Comparison of ENCODE assay signal across 1 cellular context in genomic region chr9:87725900-87726709, GRCh38.
TF ChIP-seq lines count a peak whose summit lies in the region.

CTSL (plus strand) TSS chr9:87726119; CDS start chr9:87727604, 1,485 bp downstream.

TF ChIP-seq in HEK293, 187 proteins besides CTCF, POLR2A, EP300 and RAD21 (continued from another document and continues in another):
- TF ChIP-seq, protein P1, sequence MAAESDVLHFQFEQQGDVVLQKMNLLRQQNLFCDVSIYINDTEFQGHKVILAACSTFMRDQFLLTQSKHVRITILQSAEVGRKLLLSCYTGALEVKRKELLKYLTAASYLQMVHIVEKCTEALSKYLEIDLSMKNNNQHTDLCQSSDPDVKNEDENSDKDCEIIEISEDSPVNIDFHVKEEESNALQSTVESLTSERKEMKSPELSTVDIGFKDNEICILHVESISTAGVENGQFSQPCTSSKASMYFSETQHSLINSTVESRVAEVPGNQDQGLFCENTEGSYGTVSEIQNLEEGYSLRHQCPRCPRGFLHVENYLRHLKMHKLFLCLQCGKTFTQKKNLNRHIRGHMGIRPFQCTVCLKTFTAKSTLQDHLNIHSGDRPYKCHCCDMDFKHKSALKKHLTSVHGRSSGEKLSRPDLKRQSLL (tag by site-specific recombination; IDR thresholded peaks at IDR 0.05), result no peak
- TF ChIP-seq ZNF600 (tag by site-specific recombination; IDR thresholded peaks at IDR 0.05), result peak; percentile 94
- no peak for TF ChIP-seq ZNF426 (tag by site-specific recombination; IDR thresholded peaks at IDR 0.05)
- TF ChIP-seq ZSCAN4 (tag by site-specific recombination; IDR thresholded peaks at IDR 0.05), result no peak
- TF ChIP-seq, protein P2, sequence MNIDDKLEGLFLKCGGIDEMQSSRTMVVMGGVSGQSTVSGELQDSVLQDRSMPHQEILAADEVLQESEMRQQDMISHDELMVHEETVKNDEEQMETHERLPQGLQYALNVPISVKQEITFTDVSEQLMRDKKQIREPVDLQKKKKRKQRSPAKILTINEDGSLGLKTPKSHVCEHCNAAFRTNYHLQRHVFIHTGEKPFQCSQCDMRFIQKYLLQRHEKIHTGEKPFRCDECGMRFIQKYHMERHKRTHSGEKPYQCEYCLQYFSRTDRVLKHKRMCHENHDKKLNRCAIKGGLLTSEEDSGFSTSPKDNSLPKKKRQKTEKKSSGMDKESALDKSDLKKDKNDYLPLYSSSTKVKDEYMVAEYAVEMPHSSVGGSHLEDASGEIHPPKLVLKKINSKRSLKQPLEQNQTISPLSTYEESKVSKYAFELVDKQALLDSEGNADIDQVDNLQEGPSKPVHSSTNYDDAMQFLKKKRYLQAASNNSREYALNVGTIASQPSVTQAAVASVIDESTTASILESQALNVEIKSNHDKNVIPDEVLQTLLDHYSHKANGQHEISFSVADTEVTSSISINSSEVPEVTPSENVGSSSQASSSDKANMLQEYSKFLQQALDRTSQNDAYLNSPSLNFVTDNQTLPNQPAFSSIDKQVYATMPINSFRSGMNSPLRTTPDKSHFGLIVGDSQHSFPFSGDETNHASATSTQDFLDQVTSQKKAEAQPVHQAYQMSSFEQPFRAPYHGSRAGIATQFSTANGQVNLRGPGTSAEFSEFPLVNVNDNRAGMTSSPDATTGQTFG (tag by site-specific recombination; IDR thresholded peaks at IDR 0.05; ENCODE audit: borderline replicate concordance), result no peak
- TF ChIP-seq ZNF169 (tag by site-specific recombination; IDR thresholded peaks at IDR 0.05), result no peak
- no peak for TF ChIP-seq ZBTB1 (tag by site-specific recombination; IDR thresholded peaks at IDR 0.05)
- TF ChIP-seq ZXDB (tag by site-specific recombination; IDR thresholded peaks at IDR 0.05), result peak; percentile 61; the same call in 1 of the 2 replicates
- TF ChIP-seq ZNF114 (tag by site-specific recombination; IDR thresholded peaks at IDR 0.05), result no peak
- peak; percentile 92 for TF ChIP-seq ZNF501 (tag by site-specific recombination; IDR thresholded peaks at IDR 0.05)
- no peak for TF ChIP-seq ZNF248 (tag by site-specific recombination; IDR thresholded peaks at IDR 0.05)
- TF ChIP-seq ZNF529 (tag by site-specific recombination; IDR thresholded peaks at IDR 0.05; ENCODE audit: insufficient replicate concordance), result no peak
- no peak for TF ChIP-seq ZNF670 (tag by site-specific recombination; IDR thresholded peaks at IDR 0.05; ENCODE audit: low read depth)
- TF ChIP-seq ZNF626 (tag by site-specific recombination; IDR thresholded peaks at IDR 0.05), result no peak
- TF ChIP-seq ZNF629 (tag by site-specific recombination; IDR thresholded peaks at IDR 0.05), result peak; percentile 54; the same call in 1 of the 2 replicates
- TF ChIP-seq ZNF658 (tag by site-specific recombination; IDR thresholded peaks at IDR 0.05), result no peak
- TF ChIP-seq ZNF48 (tag by site-specific recombination; IDR thresholded peaks at IDR 0.05), result no peak
- TF ChIP-seq ZNF785 (tag by site-specific recombination; IDR thresholded peaks at IDR 0.05), result no peak
- no peak for TF ChIP-seq ZNF585B (tag by site-specific recombination; IDR thresholded peaks at IDR 0.05)
- TF ChIP-seq ZNF473 (tag by site-specific recombination; IDR thresholded peaks at IDR 0.05), result no peak
- TF ChIP-seq OVOL3 (tag by site-specific recombination; IDR thresholded peaks at IDR 0.05), result no peak
- TF ChIP-seq ZNF311 (tag by site-specific recombination; IDR thresholded peaks at IDR 0.05; ENCODE audit: borderline replicate concordance), result no peak
- TF ChIP-seq ZNF157 (tag by site-specific recombination; IDR thresholded peaks at IDR 0.05), result no peak
- TF ChIP-seq ZNF10 (tag by site-specific recombination; IDR thresholded peaks at IDR 0.05), result 0 out of 2 replicates have a peak, but pooled peaks have one; percentile 24
- TF ChIP-seq IKZF3 (tag by site-specific recombination; IDR thresholded peaks at IDR 0.05), result no peak
- no peak for TF ChIP-seq KLF7 (tag by site-specific recombination; IDR thresholded peaks at IDR 0.05; ENCODE audit: borderline replicate concordance)
- no peak for TF ChIP-seq ZNF792 (tag by site-specific recombination; IDR thresholded peaks at IDR 0.05)
- 0 out of 2 replicates have a peak, but pooled peaks have one; percentile 12 for TF ChIP-seq GLIS2 (tag by site-specific recombination; IDR thresholded peaks at IDR 0.05)
- peak; percentile 80; the same call in 1 of the 2 replicates for TF ChIP-seq ZNF610 (tag by site-specific recombination; IDR thresholded peaks at IDR 0.05; ENCODE audit: borderline replicate concordance)
- TF ChIP-seq YY2 (tag by site-specific recombination; IDR thresholded peaks at IDR 0.05), result no peak
- TF ChIP-seq ELK4 (IDR thresholded peaks at IDR 0.05; ENCODE audit: borderline replicate concordance, low read depth, low read length), result no peak
- peak; percentile 45; the same call in 1 of the 2 replicates for TF ChIP-seq ZNF843 (tag by site-specific recombination; IDR thresholded peaks at IDR 0.05)
- TF ChIP-seq, protein P3, sequence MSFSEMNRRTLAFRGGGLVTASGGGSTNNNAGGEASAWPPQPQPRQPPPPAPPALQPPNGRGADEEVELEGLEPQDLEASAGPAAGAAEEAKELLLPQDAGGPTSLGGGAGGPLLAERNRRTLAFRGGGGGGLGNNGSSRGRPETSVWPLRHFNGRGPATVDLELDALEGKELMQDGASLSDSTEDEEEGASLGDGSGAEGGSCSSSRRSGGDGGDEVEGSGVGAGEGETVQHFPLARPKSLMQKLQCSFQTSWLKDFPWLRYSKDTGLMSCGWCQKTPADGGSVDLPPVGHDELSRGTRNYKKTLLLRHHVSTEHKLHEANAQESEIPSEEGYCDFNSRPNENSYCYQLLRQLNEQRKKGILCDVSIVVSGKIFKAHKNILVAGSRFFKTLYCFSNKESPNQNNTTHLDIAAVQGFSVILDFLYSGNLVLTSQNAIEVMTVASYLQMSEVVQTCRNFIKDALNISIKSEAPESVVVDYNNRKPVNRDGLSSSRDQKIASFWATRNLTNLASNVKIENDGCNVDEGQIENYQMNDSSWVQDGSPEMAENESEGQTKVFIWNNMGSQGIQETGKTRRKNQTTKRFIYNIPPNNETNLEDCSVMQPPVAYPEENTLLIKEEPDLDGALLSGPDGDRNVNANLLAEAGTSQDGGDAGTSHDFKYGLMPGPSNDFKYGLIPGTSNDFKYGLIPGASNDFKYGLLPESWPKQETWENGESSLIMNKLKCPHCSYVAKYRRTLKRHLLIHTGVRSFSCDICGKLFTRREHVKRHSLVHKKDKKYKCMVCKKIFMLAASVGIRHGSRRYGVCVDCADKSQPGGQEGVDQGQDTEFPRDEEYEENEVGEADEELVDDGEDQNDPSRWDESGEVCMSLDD (tag by site-specific recombination; IDR thresholded peaks at IDR 0.05), result 0 out of 2 replicates have a peak, but pooled peaks have one; percentile 53
- TF ChIP-seq ZNF292 (tag by site-specific recombination; IDR thresholded peaks at IDR 0.05; ENCODE audit: borderline replicate concordance, low read depth), result no peak
- TF ChIP-seq ZEB2 (tag by site-specific recombination; IDR thresholded peaks at IDR 0.05), result peak; percentile 67; the same call in 1 of the 2 replicates
- no peak for TF ChIP-seq ZFP41 (tag by site-specific recombination; IDR thresholded peaks at IDR 0.05; ENCODE audit: borderline replicate concordance)
- 0 out of 2 replicates have a peak, but pooled peaks have one; percentile 30 for TF ChIP-seq KLF9 (tag by site-specific recombination; IDR thresholded peaks at IDR 0.05; ENCODE audit: low read depth)
- TF ChIP-seq SALL2 (tag by site-specific recombination; IDR thresholded peaks at IDR 0.05; ENCODE audit: borderline replicate concordance), result no peak
- TF ChIP-seq, protein P4, sequence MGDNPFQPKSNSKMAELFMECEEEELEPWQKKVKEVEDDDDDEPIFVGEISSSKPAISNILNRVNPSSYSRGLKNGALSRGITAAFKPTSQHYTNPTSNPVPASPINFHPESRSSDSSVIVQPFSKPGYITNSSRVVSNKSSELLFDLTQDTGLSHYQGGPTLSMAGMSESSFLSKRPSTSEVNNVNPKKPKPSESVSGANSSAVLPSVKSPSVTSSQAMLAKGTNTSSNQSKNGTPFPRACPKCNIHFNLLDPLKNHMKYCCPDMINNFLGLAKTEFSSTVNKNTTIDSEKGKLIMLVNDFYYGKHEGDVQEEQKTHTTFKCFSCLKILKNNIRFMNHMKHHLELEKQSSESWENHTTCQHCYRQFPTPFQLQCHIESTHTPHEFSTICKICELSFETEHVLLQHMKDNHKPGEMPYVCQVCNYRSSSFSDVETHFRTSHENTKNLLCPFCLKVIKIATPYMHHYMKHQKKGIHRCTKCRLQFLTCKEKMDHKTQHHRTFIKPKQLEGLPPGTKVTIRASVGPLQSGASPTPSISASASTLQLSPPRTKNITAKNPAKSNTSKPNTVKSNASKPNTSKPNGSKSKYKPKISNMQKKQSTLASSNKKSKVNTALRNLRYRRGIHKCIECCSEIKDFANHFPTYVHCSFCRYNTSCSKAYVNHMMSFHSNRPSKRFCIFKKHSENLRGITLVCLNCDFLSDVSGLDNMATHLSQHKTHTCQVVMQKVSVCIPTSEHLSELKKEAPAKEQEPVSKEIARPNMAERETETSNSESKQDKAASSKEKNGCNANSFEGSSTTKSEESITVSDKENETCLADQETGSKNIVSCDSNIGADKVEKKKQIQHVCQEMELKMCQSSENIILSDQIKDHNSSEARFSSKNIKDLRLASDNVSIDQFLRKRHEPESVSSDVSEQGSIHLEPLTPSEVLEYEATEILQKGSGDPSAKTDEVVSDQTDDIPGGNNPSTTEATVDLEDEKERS (tag by site-specific recombination; IDR thresholded peaks at IDR 0.05), result no peak
- no peak for TF ChIP-seq ZNF16 (tag by site-specific recombination; IDR thresholded peaks at IDR 0.05; ENCODE audit: low read depth)
- no peak for TF ChIP-seq ZFP3 (tag by site-specific recombination; IDR thresholded peaks at IDR 0.05; ENCODE audit: low read depth)
- 0 out of 2 replicates have a peak, but pooled peaks have one; percentile 60 for TF ChIP-seq ZSCAN5A (tag by site-specific recombination; IDR thresholded peaks at IDR 0.05)
- no peak for TF ChIP-seq TCF7L2 (IDR thresholded peaks at IDR 0.05; ENCODE audit: borderline replicate concordance, low read depth, low read length)
- TF ChIP-seq, protein P5, sequence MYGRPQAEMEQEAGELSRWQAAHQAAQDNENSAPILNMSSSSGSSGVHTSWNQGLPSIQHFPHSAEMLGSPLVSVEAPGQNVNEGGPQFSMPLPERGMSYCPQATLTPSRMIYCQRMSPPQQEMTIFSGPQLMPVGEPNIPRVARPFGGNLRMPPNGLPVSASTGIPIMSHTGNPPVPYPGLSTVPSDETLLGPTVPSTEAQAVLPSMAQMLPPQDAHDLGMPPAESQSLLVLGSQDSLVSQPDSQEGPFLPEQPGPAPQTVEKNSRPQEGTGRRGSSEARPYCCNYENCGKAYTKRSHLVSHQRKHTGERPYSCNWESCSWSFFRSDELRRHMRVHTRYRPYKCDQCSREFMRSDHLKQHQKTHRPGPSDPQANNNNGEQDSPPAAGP (tag by site-specific recombination; IDR thresholded peaks at IDR 0.05), result peak; percentile 29; the same call in 1 of the 2 replicates
- TF ChIP-seq, protein P6, sequence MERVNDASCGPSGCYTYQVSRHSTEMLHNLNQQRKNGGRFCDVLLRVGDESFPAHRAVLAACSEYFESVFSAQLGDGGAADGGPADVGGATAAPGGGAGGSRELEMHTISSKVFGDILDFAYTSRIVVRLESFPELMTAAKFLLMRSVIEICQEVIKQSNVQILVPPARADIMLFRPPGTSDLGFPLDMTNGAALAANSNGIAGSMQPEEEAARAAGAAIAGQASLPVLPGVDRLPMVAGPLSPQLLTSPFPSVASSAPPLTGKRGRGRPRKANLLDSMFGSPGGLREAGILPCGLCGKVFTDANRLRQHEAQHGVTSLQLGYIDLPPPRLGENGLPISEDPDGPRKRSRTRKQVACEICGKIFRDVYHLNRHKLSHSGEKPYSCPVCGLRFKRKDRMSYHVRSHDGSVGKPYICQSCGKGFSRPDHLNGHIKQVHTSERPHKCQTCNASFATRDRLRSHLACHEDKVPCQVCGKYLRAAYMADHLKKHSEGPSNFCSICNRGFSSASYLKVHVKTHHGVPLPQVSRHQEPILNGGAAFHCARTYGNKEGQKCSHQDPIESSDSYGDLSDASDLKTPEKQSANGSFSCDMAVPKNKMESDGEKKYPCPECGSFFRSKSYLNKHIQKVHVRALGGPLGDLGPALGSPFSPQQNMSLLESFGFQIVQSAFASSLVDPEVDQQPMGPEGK (tag by site-specific recombination; IDR thresholded peaks at IDR 0.05), result peak; percentile 33; the same call in 1 of the 2 replicates
- TF ChIP-seq, protein P7, sequence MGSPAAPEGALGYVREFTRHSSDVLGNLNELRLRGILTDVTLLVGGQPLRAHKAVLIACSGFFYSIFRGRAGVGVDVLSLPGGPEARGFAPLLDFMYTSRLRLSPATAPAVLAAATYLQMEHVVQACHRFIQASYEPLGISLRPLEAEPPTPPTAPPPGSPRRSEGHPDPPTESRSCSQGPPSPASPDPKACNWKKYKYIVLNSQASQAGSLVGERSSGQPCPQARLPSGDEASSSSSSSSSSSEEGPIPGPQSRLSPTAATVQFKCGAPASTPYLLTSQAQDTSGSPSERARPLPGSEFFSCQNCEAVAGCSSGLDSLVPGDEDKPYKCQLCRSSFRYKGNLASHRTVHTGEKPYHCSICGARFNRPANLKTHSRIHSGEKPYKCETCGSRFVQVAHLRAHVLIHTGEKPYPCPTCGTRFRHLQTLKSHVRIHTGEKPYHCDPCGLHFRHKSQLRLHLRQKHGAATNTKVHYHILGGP (tag by site-specific recombination; IDR thresholded peaks at IDR 0.05), result no peak
- TF ChIP-seq SP3 (tag by site-specific recombination; IDR thresholded peaks at IDR 0.05), result peak; percentile 53
- no peak for TF ChIP-seq MEIS1 (CRISPR knock-in tag; IDR thresholded peaks at IDR 0.05; ENCODE audit: borderline replicate concordance)
